In the genomic region with DNA sequence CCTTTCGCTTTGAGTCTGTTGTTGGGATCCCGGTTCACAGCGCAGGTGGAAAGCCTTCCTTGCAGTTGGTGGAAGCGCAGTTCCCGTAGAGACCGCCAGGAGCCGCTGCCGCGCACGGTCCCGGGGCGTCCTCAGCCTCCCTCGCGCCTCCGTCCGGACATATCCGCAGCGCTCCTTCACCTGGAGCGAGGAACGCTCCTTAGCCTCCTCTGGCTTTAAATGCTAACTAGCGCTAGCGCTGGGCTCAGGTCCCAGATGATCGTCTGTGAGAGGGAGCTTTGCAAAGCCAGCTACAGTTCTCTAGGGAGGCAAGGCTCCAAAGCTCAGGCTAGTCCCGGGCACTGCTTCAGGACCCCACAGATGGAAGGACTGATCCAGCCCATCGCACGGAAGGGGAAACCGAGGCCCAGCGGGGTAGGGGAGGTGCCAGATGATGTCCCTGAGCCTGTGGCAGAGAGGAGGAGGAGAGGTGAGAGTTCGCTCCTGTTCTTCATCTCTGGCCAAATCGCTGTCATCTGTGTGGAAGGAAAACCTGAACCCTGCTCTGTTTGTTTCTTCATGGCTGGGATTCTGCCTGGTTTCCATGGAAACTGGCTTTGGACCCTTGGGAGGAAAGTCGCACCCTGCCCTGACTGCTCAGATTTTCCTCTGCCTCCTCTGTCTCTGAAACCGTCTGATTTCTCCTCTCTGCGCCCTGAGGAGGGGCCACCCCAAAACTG, we compare ENCODE assay signal across 8 cellular contexts. TPM values are rescaled to one million over a fixed set of nuclear protein-coding genes. Genes with fewer than 3 reads are reported as not detected.
DNase-seq lines count a peak whose midpoint lies in the region; ATAC-seq, FAIRE-seq and TF ChIP-seq lines count a peak whose summit lies in the region.

No MANE protein-coding gene starts in this region.

- H3K4me2 ChIP-seq in mammary epithelial cell (ENCODE audit: insufficient read depth, low read depth, low read length): peak overlapping the region; percentile 48

- POLR2A ChIA-PET in activated B cell treated with CpG ODN at 0.5 μM for 24 hours (lab: Charles Lee): no interaction called here

- no peaks in the 10 kb centered on the region for H3K27me3 ChIP-seq in mammary epithelial cell (ENCODE audit: insufficient read depth, low read length)

- 11% methylated on average over 22 of the region's 33 CpGs for WGBS in mammary epithelial cell (ENCODE audit: low coverage, missing lambda C conversion rate)

- no peaks in the 10 kb centered on the region for H3K36me3 ChIP-seq in mammary epithelial cell (ENCODE audit: insufficient read depth, low read length)
- no peaks in the 10 kb centered on the region for H3K36me3 ChIP-seq in kidney (ENCODE audit: control insufficient read depth in 1 of 2, insufficient read depth in 2 of 2, low read length in 2 of 2)

- no TSS peak for BruUV-seq in mammary epithelial cell (replicated peaks; lab: Mats Ljungman, UMichigan)

- no peaks in the 10 kb centered on the region for H3K36me3 Mint-ChIP-seq in activated B cell treated with CpG ODN at 0.5 μM for 24 hours (ENCODE audit: low read depth)

- peaks cover 5% of the 10 kb centered on the region for H3K4me1 Mint-ChIP-seq in activated B cell treated with CpG ODN at 0.5 μM for 24 hours

- peak overlapping the region; percentile 73 for H2AFZ ChIP-seq in mammary epithelial cell (ENCODE audit: low read depth, low read length)

- no peak for FAIRE-seq in kidney (lab: Jason Lieb, UNC)

- H3K79me2 ChIP-seq in mammary epithelial cell (ENCODE audit: insufficient read depth, low read length): no peaks in the 10 kb centered on the region

- H3K27ac ChIP-seq in mammary epithelial cell (ENCODE audit: insufficient read depth, low read depth, low read length) (no peak overlapping the region), kidney (ENCODE audit: low read depth in 2 of 2, low read length in 2 of 2) (no peak overlapping the region)

- peak; percentile 89 for TF ChIP-seq CTCF in activated B cell treated with CpG ODN at 0.5 μM for 24 hours (IDR thresholded peaks at IDR 0.05)
- peak; percentile 96 to 99 for TF ChIP-seq CTCF in mammary epithelial cell (conservative IDR thresholded peaks at IDR 0.05 in 1 of 2, IDR thresholded peaks at IDR 0.05 in 1 of 2; ENCODE audit: extremely low read depth in 1 of 2, insufficient read depth in 1 of 2, low read depth in 1 of 2, low read length in 2 of 2)
- peak; percentile 95 for TF ChIP-seq CTCF in kidney (IDR thresholded peaks at IDR 0.05; ENCODE audit: borderline replicate concordance, extremely low read depth, insufficient read depth)

- intact Hi-C loops in activated B cell treated with CpG ODN at 0.5 μM for 24 hours (cut with micrococcal nuclease): loop anchor here (1.0 to 10.0 kb wide), 6 partner anchors 23 to 1620 kb away; no protein-coding TSS in a partner anchor
- intact Hi-C loops in mammary epithelial cell (cut with micrococcal nuclease): loop anchor here (1.0 to 2.0 kb wide), 6 partner anchors 24 to 660 kb away; no protein-coding TSS in a partner anchor
- intact Hi-C loops in kidney (cut with DNase I): no loop called here

- peaks cover 2% of the 10 kb centered on the region for H3K27me3 Mint-ChIP-seq in activated B cell treated with CpG ODN at 0.5 μM for 24 hours

- dilution Hi-C loops in mammary epithelial cell (cut with HindIII; ENCODE audit: low sequenced_read_pairs): no loop called here

- H3K9ac ChIP-seq in mammary epithelial cell (ENCODE audit: insufficient read depth, low read length): no peak overlapping the region
- peak overlapping the region in 1 of 2 donors; percentile 35 for H3K9ac ChIP-seq in kidney (ENCODE audit: low read length in 2 of 2)

- H3K4me1 ChIP-seq in mammary epithelial cell (ENCODE audit: insufficient read depth, low read length) (peaks cover 10% of the 10 kb centered on the region), kidney (ENCODE audit: control insufficient read depth in 1 of 2, insufficient read depth in 1 of 2, low read depth in 1 of 2, low read length in 2 of 2) (peaks cover 0 to 5% of the 10 kb centered on the region in 2 donors)

- in situ Hi-C loops in mammary epithelial cell (cut with MboI; ENCODE audit: low sequenced_read_pairs in 2 of 2): loop anchor here in 1 of 2 donors (25.0 kb wide), 1 partner anchor 663 kb away; no protein-coding TSS in a partner anchor

- H3K27ac Mint-ChIP-seq in activated B cell treated with CpG ODN at 0.5 μM for 24 hours: no peak overlapping the region

- peak; percentile 97 for ATAC-seq in HG02885 (IDR thresholded peaks at IDR 0.05; ENCODE audit: poor library complexity, unreplicated experiment)
- ATAC-seq in activated B cell treated with CpG ODN at 0.5 μM for 24 hours (ENCODE audit: low read depth): peak; percentile 98

- H3K4me3 Mint-ChIP-seq in activated B cell treated with CpG ODN at 0.5 μM for 24 hours: peak overlapping the region; percentile 15

- peak; percentile 57 for DNase-seq in SIG-M5 treated with dmso at 0.1 percent for 504 hours (lab: John Stamatoyannopoulos, UW; ENCODE audit: unreplicated experiment)
- no peak for DNase-seq in SIG-M5 (lab: John Stamatoyannopoulos, UW)
- DNase-seq in NCI-H2107 treated with DMSO at 0.1 percent for 48 hours (lab: John Stamatoyannopoulos, UW; ENCODE audit: unreplicated experiment): peak; percentile 22
- DNase-seq in activated B cell treated with CpG ODN at 0.5 μM for 24 hours: peak; percentile 80
- DNase-seq in mammary epithelial cell: peak; percentile 66
- peak; percentile 90 for DNase-seq in kidney
- peak; percentile 88 for DNase-seq in stimulated activated CD4-positive, alpha-beta T cell treated with anti-CD3 and anti-CD28 coated beads, Interleukin-15, amount 100 ng/mL, for 24 hours

- H3K4me3 ChIP-seq in mammary epithelial cell (replicated peaks in 1 of 3; ENCODE audit: insufficient read depth in 1 of 3, low read depth in 2 of 3, low read length in 3 of 3) (peak overlapping the region in 1 of 3 experiments; percentile 10), kidney (ENCODE audit: low read length in 2 of 2) (peak overlapping the region; percentile 26 to 44)

- no peaks in the 10 kb centered on the region for H3K9me3 Mint-ChIP-seq in activated B cell treated with CpG ODN at 0.5 μM for 24 hours

- H3K9me3 ChIP-seq in mammary epithelial cell (replicated peaks; ENCODE audit: insufficient read depth, low read length): no peaks in the 10 kb centered on the region
- H3K9me3 ChIP-seq in kidney (ENCODE audit: control insufficient read depth in 1 of 2, low read length in 2 of 2): no peaks in the 10 kb centered on the region

- CTCF ChIA-PET in activated B cell treated with CpG ODN at 0.5 μM for 24 hours (lab: Charles Lee): interaction anchor here (1.1 to 8.0 kb wide), 8 partner anchors 9 to 164 kb away, joined by 4 to 128 read pairs (median 7); no protein-coding TSS in a partner anchor
- CTCF ChIA-PET in mammary epithelial cell (lab: Charles Lee; ENCODE audit: low non-redundant PET): interaction anchor here (0.6 kb wide), 1 partner anchor 181 kb away, joined by 3 read pairs; no protein-coding TSS in a partner anchor

- no peaks in the 10 kb centered on the region for H4K20me1 ChIP-seq in mammary epithelial cell (ENCODE audit: insufficient read depth, low read length)

RNA-seq across cellular contexts. Expression of a gene that starts 31.4 kb away (rescaled TPM):
- total RNA-seq in activated B cell treated with CpG ODN at 0.5 μM for 24 hours (0.07 and 0.15 TPM in 2 replicates), mammary epithelial cell (under 1 TPM in 1 of 2 donors, not detected in 1; 0.50 TPM), kidney (42.0 TPM)
- polyA plus RNA-seq in mammary epithelial cell (not detected), kidney (ENCODE audit: insufficient read depth, low read depth, low replicate concordance) (4.7 TPM)
- polyA minus RNA-seq in mammary epithelial cell: not detected

Comparison
In these comparisons a context has a peak if more than half of its experiments do, and no peak if none do; other contexts are left out.
1. RNA of a gene that starts 31.4 kb away (total RNA-seq): 42.0 TPM in kidney (single experiment); 0.50 TPM in mammary epithelial cell and 0.07 to 0.15 TPM in activated B cell treated with CpG ODN at 0.5 μM for 24 hours; every median in the first group is over 10 times any median in the second.
2. Peak in every context shown above with its lines, with median percentiles within 50 percentile points of each other: CTCF ChIP-seq.